9 cellular contexts compared by ENCODE assay signal in the genomic region with DNA sequence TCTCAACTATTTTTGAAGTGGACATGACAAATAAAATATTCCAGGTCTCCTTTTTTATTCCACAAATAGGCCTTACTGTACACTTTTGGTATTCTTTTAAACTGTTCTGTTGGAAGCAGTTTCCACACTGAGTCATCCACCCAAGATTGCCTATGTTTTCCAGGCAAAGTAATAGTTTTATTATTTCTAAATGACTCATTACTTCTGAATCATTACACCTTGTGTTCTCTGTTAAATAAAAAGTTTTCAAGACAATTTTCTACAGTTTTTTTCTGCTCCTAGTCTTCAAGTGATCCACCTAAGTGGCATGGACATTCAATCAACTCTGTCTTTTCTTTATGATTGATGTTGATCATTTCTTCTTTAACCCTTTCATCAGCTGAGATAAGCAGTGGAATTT. TPM values are rescaled to one million over a fixed set of nuclear protein-coding genes. Genes with fewer than 3 reads are reported as not detected.
A peak's percentile ranks its signal among the peaks of the same experiment; 100 is the strongest.
DNase-seq lines count a peak whose midpoint lies in the region; ATAC-seq and TF ChIP-seq lines count a peak whose summit lies in the region.
"Had no signal": no experiment of that assay in that cellular context is flagged by ENCODE, and none has a peak within 500 bp of the region (broad histone marks: within the 10 kb centered on the region; RNA-seq: fewer than 3 reads in every experiment).

No MANE protein-coding gene starts in this region.

- H3K27me3 Mint-ChIP-seq in activated T-helper 17 cell treated with anti-CD3 and anti-CD28 coated beads, Interleukin-2, amount 50 U/mL, for 72 hours, result peaks cover 17% of the 10 kb centered on the region
- peaks cover 7% of the 10 kb centered on the region for H3K27me3 Mint-ChIP-seq in stimulated activated naive CD8-positive, alpha-beta T cell treated with anti-CD3 and anti-CD28 coated beads, Interleukin-15, amount 100 ng/mL, for 72 hours

- peak; percentile 46 for ATAC-seq in activated T-helper 17 cell treated with anti-CD3 and anti-CD28 coated beads, Interleukin-2, amount 50 U/mL, for 72 hours (replicated peaks)
- peak; percentile 42 for ATAC-seq in stimulated activated naive CD8-positive, alpha-beta T cell treated with anti-CD3 and anti-CD28 coated beads, Interleukin-15, amount 100 ng/mL, for 72 hours
- ATAC-seq in body of pancreas (no peak), HG03432 (IDR thresholded peaks at IDR 0.05; ENCODE audit: unreplicated experiment) (no peak)

- no peaks in the 10 kb centered on the region for H3K9me3 Mint-ChIP-seq in activated T-helper 17 cell treated with anti-CD3 and anti-CD28 coated beads, Interleukin-2, amount 50 U/mL, for 72 hours
- no peaks in the 10 kb centered on the region for H3K9me3 Mint-ChIP-seq in stimulated activated naive CD8-positive, alpha-beta T cell treated with anti-CD3 and anti-CD28 coated beads, Interleukin-15, amount 100 ng/mL, for 72 hours

- DNase-seq in HCEC 1CT (peak; percentile 89), foreskin melanocyte (peak; percentile 28), HuH-7.5 (ENCODE audit: low spot score) (no peak), body of pancreas (no peak), T-helper 2 cell (no peak)
- DNase-seq in stimulated activated naive CD8-positive, alpha-beta T cell treated with anti-CD3 and anti-CD28 coated beads, Interleukin-15, amount 100 ng/mL, for 72 hours, result no peak
- DNase-seq: NCI-H2171 had no signal

- H3K4me1 Mint-ChIP-seq in activated T-helper 17 cell treated with anti-CD3 and anti-CD28 coated beads, Interleukin-2, amount 50 U/mL, for 72 hours, result no peaks in the 10 kb centered on the region
- H3K4me1 Mint-ChIP-seq in stimulated activated naive CD8-positive, alpha-beta T cell treated with anti-CD3 and anti-CD28 coated beads, Interleukin-15, amount 100 ng/mL, for 72 hours, result peaks cover 11% of the 10 kb centered on the region

- no peaks in the 10 kb centered on the region for H3K36me3 ChIP-seq in body of pancreas (replicated peaks in 1 of 2; ENCODE audit: insufficient read depth in 1 of 2, low read depth in 2 of 2)

- no peak overlapping the region for H3K27ac Mint-ChIP-seq in activated T-helper 17 cell treated with anti-CD3 and anti-CD28 coated beads, Interleukin-2, amount 50 U/mL, for 72 hours
- no peak overlapping the region for H3K27ac Mint-ChIP-seq in stimulated activated naive CD8-positive, alpha-beta T cell treated with anti-CD3 and anti-CD28 coated beads, Interleukin-15, amount 100 ng/mL, for 72 hours

- TF ChIP-seq POLR2A in body of pancreas (IDR thresholded peaks at IDR 0.05), result no peak

- TF ChIP-seq CTCF in body of pancreas (IDR thresholded peaks at IDR 0.05), result no peak

- intact Hi-C loops in body of pancreas (cut with DNase I), result no loop called here

- H3K4me3 ChIP-seq in body of pancreas, result no peak overlapping the region

- H3K9me3 ChIP-seq in body of pancreas, result no peaks in the 10 kb centered on the region

- H3K27me3 ChIP-seq in body of pancreas, result no peaks in the 10 kb centered on the region

- no peaks in the 10 kb centered on the region for H3K36me3 Mint-ChIP-seq in activated T-helper 17 cell treated with anti-CD3 and anti-CD28 coated beads, Interleukin-2, amount 50 U/mL, for 72 hours (ENCODE audit: low read depth)

- H3K4me3 Mint-ChIP-seq in activated T-helper 17 cell treated with anti-CD3 and anti-CD28 coated beads, Interleukin-2, amount 50 U/mL, for 72 hours, result no peak overlapping the region
- H3K4me3 Mint-ChIP-seq in stimulated activated naive CD8-positive, alpha-beta T cell treated with anti-CD3 and anti-CD28 coated beads, Interleukin-15, amount 100 ng/mL, for 72 hours, result peak overlapping the region in 1 of 2 donors; percentile 4

- peaks cover 6% of the 10 kb centered on the region for H3K4me1 ChIP-seq in body of pancreas

- H3K27ac ChIP-seq in body of pancreas, result no peak overlapping the region

RNA-seq across cellular contexts. Expression of gene PPP2R3A, which starts 26.5 kb away (rescaled TPM):
- under 1 TPM; 0.15 to 0.79 TPM for total RNA-seq in activated T-helper 17 cell treated with anti-CD3 and anti-CD28 coated beads, Interleukin-2, amount 50 U/mL, for 72 hours
- 10 to 100 TPM; 11.2 to 22.4 TPM for total RNA-seq in body of pancreas

Comparison
In these comparisons a context has a peak if more than half of its experiments do, and no peak if none do; other contexts are left out.
1. DNase-seq: peak in HCEC 1CT (single experiment) and foreskin melanocyte (single experiment); none in stimulated activated naive CD8-positive, alpha-beta T cell treated with anti-CD3 and anti-CD28 coated beads, Interleukin-15, amount 100 ng/mL, for 72 hours (0 of 2), HuH-7.5 (single experiment), body of pancreas (0 of 4) and T-helper 2 cell (0 of 5).
2. ATAC-seq: peak in activated T-helper 17 cell treated with anti-CD3 and anti-CD28 coated beads, Interleukin-2, amount 50 U/mL, for 72 hours (single experiment) and stimulated activated naive CD8-positive, alpha-beta T cell treated with anti-CD3 and anti-CD28 coated beads, Interleukin-15, amount 100 ng/mL, for 72 hours (single experiment); none in body of pancreas (single experiment) and HG03432 (single experiment).
3. RNA of gene PPP2R3A, which starts 26.5 kb away (total RNA-seq): 11.2 to 22.4 TPM in body of pancreas; 0.15 to 0.79 TPM in activated T-helper 17 cell treated with anti-CD3 and anti-CD28 coated beads, Interleukin-2, amount 50 U/mL, for 72 hours; every median in the first group is over 4 times any median in the second.